In the genomic region with DNA sequence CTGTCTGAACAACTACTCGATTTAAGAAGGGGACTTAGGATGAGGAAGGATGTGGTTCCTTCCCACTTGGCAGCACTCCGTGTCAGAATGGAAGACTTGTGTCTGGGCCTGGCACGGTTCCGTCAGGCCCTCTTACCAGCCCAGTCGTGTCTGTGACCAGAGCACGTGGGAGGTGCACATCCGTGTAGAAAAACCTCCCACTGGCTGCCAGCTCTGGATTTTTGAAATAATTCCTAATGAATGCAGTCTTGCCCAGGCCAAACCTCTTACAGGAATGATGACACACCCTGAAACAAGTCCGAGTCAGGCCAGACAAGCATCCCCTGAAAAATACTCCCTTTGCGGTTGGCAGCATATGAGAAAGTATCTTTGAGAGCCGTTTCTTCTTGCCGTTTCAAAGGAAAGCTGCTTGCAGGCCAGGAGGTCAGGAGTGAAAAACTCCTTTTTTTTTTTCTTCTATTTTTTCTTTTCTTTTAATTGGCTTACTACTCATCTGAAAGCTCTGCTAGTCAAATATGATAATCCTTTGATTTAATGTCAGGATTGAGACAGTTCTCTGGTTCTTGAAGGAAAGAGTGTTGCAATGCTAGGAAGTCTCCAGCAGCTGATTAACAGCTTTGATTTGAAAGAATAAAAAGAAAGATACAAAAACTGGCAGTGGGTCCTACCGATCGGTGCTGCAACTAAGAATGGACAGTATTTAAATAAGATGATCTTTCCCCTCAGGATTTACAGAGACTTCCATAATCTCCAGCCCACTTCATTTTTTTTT, we compare ENCODE assay signal across 8 cellular contexts. TPM values are rescaled to one million over a fixed set of nuclear protein-coding genes. Genes with fewer than 3 reads are reported as not detected.
DNase-seq lines count a peak whose midpoint lies in the region; ATAC-seq, FAIRE-seq and TF ChIP-seq lines count a peak whose summit lies in the region.

No MANE protein-coding gene starts in this region.

- H3K27ac Mint-ChIP-seq in activated CD8-positive, alpha-beta memory T cell treated with anti-CD3 and anti-CD28 coated beads, Interleukin-2, amount 10 ng/mL, durations not matched to agents 7 days and 5 days: no peak overlapping the region

- H3K9me3 Mint-ChIP-seq in activated CD8-positive, alpha-beta memory T cell treated with anti-CD3 and anti-CD28 coated beads, Interleukin-2, amount 10 ng/mL, durations not matched to agents 7 days and 5 days (ENCODE audit: low read depth): no peaks in the 10 kb centered on the region

- peak overlapping the region; percentile 97 for H3K4me2 ChIP-seq in keratinocyte (ENCODE audit: control insufficient read depth, extremely low read depth, insufficient read depth, low read depth, low read length)

- CTCF ChIA-PET in activated CD8-positive, alpha-beta memory T cell treated with anti-CD3 and anti-CD28 coated beads, Interleukin-2, amount 10 ng/mL, durations not matched to agents 7 days and 5 days (lab: Charles Lee): interaction anchor here (0.8 kb wide), 1 partner anchor 20 kb away, joined by 3 read pairs; a partner anchor contains a TSS

- H2AFZ ChIP-seq in keratinocyte (ENCODE audit: control insufficient read depth, low read length): no peak overlapping the region

- peaks cover 47% of the 10 kb centered on the region for H3K79me2 ChIP-seq in keratinocyte (ENCODE audit: control insufficient read depth, insufficient read depth, low read length)

- H3K4me3 Mint-ChIP-seq in activated CD8-positive, alpha-beta memory T cell treated with anti-CD3 and anti-CD28 coated beads, Interleukin-2, amount 10 ng/mL, durations not matched to agents 7 days and 5 days: no peak overlapping the region

- no peak for ATAC-seq in activated CD8-positive, alpha-beta memory T cell treated with anti-CD3 and anti-CD28 coated beads, Interleukin-2, amount 10 ng/mL, durations not matched to agents 7 days and 5 days

- dilution Hi-C loops in keratinocyte (cut with MboI; ENCODE audit: extremely low pct_ligation_motif_present, low sequenced_read_pairs): no loop called here

- H3K36me3 ChIP-seq in keratinocyte (ENCODE audit: control insufficient read depth in 2 of 2, extremely low read depth in 1 of 2, insufficient read depth in 2 of 2, low read length in 2 of 2) (peaks cover 3 to 10% of the 10 kb centered on the region in 2 experiments), subcutaneous abdominal adipose tissue (ENCODE audit: control insufficient read depth in 5 of 5, insufficient read depth in 5 of 5, low read length in 5 of 5) (no peaks in the 10 kb centered on the region)

- no peaks in the 10 kb centered on the region for H3K27me3 ChIP-seq in keratinocyte (ENCODE audit: control insufficient read depth, extremely low read depth, insufficient read depth, low read length)
- H3K27me3 ChIP-seq in subcutaneous abdominal adipose tissue (ENCODE audit: control insufficient read depth in 5 of 5, insufficient read depth in 4 of 5, low read length in 5 of 5): no peaks in the 10 kb centered on the region

- DNase-seq in HFF-Myc (ENCODE audit: extremely low read depth, low read depth): peak; percentile 16
- DNase-seq in astrocyte of the spinal cord (ENCODE audit: low read depth, low spot score): peak; percentile 96
- peak; percentile 94 for DNase-seq in keratinocyte (ENCODE audit: low read depth, low spot score)
- no peak for DNase-seq in activated CD8-positive, alpha-beta memory T cell treated with anti-CD3 and anti-CD28 coated beads, Interleukin-2, amount 10 ng/mL, durations not matched to agents 7 days and 5 days
- DNase-seq in DMS79 treated with DMSO at 0.1 percent for 48 hours (lab: John Stamatoyannopoulos, UW): no peak
- no peak for DNase-seq in NCI-H2107 (lab: John Stamatoyannopoulos, UW)
- no peak for DNase-seq in GM19239 (ENCODE audit: insufficient read length, low spot score)

- no peaks in the 10 kb centered on the region for H3K9me1 ChIP-seq in keratinocyte (ENCODE audit: control insufficient read depth, extremely low read depth, insufficient read depth, low read length)

- peaks cover 75% of the 10 kb centered on the region for H3K4me1 ChIP-seq in keratinocyte (ENCODE audit: control insufficient read depth, extremely low read depth, insufficient read depth, low read length)
- peaks cover 0 to 29% (median 22%) of the 10 kb centered on the region in 5 donors for H3K4me1 ChIP-seq in subcutaneous abdominal adipose tissue (ENCODE audit: control insufficient read depth in 5 of 5, insufficient read depth in 5 of 5, low read length in 5 of 5)

- peak; percentile 93 for FAIRE-seq in keratinocyte (lab: Jason Lieb, UNC)
- no peak for FAIRE-seq in GM19239 (lab: Jason Lieb, UNC)

- H3K4me3 ChIP-seq in HFF-Myc (replicated peaks; ENCODE audit: low read depth, low read length) (no peak overlapping the region), astrocyte of the spinal cord (ENCODE audit: low read depth, low read length) (no peak overlapping the region), keratinocyte (ENCODE audit: control insufficient read depth in 2 of 3, extremely low read depth in 1 of 3, insufficient read depth in 2 of 3, low read depth in 1 of 3, low read length in 3 of 3) (peak overlapping the region; percentile 14 to 70 (median 70)), subcutaneous abdominal adipose tissue (ENCODE audit: low read depth in 1 of 5, low read length in 5 of 5) (peak overlapping the region in 1 of 5 donors; percentile 12)

- no peaks in the 10 kb centered on the region for H3K9me3 ChIP-seq in keratinocyte (ENCODE audit: control insufficient read depth, low read depth, low read length)
- H3K9me3 ChIP-seq in subcutaneous abdominal adipose tissue (ENCODE audit: control insufficient read depth in 5 of 5, low read length in 5 of 5): no peaks in the 10 kb centered on the region

- H3K27me3 Mint-ChIP-seq in activated CD8-positive, alpha-beta memory T cell treated with anti-CD3 and anti-CD28 coated beads, Interleukin-2, amount 10 ng/mL, durations not matched to agents 7 days and 5 days: no peaks in the 10 kb centered on the region

- in situ Hi-C loops in astrocyte of the spinal cord (cut with HindIII; ENCODE audit: low sequenced_read_pairs): no loop called here

- no peaks in the 10 kb centered on the region for H4K20me1 ChIP-seq in keratinocyte (ENCODE audit: control insufficient read depth, extremely low read depth, insufficient read depth, low read length)

- peak overlapping the region; percentile 86 for H3K9ac ChIP-seq in keratinocyte (ENCODE audit: control insufficient read depth, extremely low read depth, insufficient read depth, low read length)
- peak overlapping the region in 2 of 5 donors; percentile 19 to 61 for H3K9ac ChIP-seq in subcutaneous abdominal adipose tissue (ENCODE audit: low read length in 5 of 5)

- H3K27ac ChIP-seq in keratinocyte (ENCODE audit: control insufficient read depth, insufficient read depth, low read length) (peak overlapping the region; percentile 98), subcutaneous abdominal adipose tissue (ENCODE audit: low read depth, low read length) (peak overlapping the region; percentile 52)

- TF ChIP-seq CTCF in HFF-Myc (IDR thresholded peaks at IDR 0.05; ENCODE audit: low read depth, low read length, missing control alignments) (no peak), astrocyte of the spinal cord (IDR thresholded peaks at IDR 0.05; ENCODE audit: low read depth, low read length) (no peak), keratinocyte (optimal IDR thresholded peaks at IDR 0.05 in 1 of 3, IDR thresholded peaks at IDR 0.05 in 1 of 3, conservative IDR thresholded peaks at IDR 0.05 in 1 of 3; ENCODE audit: extremely low read depth in 1 of 3, insufficient read depth in 2 of 3, low read length in 3 of 3) (no peak)

- H3K36me3 Mint-ChIP-seq in activated CD8-positive, alpha-beta memory T cell treated with anti-CD3 and anti-CD28 coated beads, Interleukin-2, amount 10 ng/mL, durations not matched to agents 7 days and 5 days: peaks cover 17% of the 10 kb centered on the region

- peaks cover 23% of the 10 kb centered on the region for H3K4me1 Mint-ChIP-seq in activated CD8-positive, alpha-beta memory T cell treated with anti-CD3 and anti-CD28 coated beads, Interleukin-2, amount 10 ng/mL, durations not matched to agents 7 days and 5 days

RNA-seq across cellular contexts. Expression of a gene that starts 19.8 kb away (rescaled TPM):
- polyA plus RNA-seq in keratinocyte: 62.8 to 93.5 TPM (median 69.7 TPM) in 3 replicates
- polyA plus RNA-seq in keratinocyte (2011; ENCODE audit: low read depth): 41.0 TPM
- polyA plus RNA-seq in keratinocyte (2011; cell fraction: cytosol; rRNA removed): 29.2 and 45.2 TPM in 2 replicates
- 111 and 114 TPM in 2 replicates for polyA plus RNA-seq in keratinocyte (2011; cell fraction: nucleus; rRNA removed)
- polyA plus RNA-seq in keratinocyte (2012; ENCODE audit: low replicate concordance): 16.2 and 32.7 TPM in 2 replicates
- polyA minus RNA-seq in keratinocyte: 124 to 216 TPM (median 189 TPM) in 3 replicates
- polyA minus RNA-seq in keratinocyte (2011; cell fraction: cytosol; rRNA and poly(A)+ RNA removed): 29.4 TPM
- polyA minus RNA-seq in keratinocyte (2011; cell fraction: nucleus; rRNA and poly(A)+ RNA removed): 82.6 and 226 TPM in 2 replicates
- total RNA-seq in activated CD8-positive, alpha-beta memory T cell treated with anti-CD3 and anti-CD28 coated beads, Interleukin-2, amount 10 ng/mL, durations not matched to agents 7 days and 5 days: 10 to 100 TPM in 1 of 2 experiments, 1 to 10 TPM in 1; 8.4 to 11.5 TPM

Comparison
In these comparisons a context has a peak if more than half of its experiments do, and no peak if none do; other contexts are left out.
1. DNase-seq: peak in HFF-Myc (single experiment), astrocyte of the spinal cord (single experiment) and keratinocyte (single experiment); none in activated CD8-positive, alpha-beta memory T cell treated with anti-CD3 and anti-CD28 coated beads, Interleukin-2, amount 10 ng/mL, durations not matched to agents 7 days and 5 days (single experiment), DMS79 treated with DMSO at 0.1 percent for 48 hours (single experiment), NCI-H2107 (single experiment) and GM19239 (single experiment).
2. H3K4me3 ChIP-seq: peak in keratinocyte (3 of 3); none in HFF-Myc (single experiment) and astrocyte of the spinal cord (single experiment).